3 cellular contexts compared by ENCODE assay signal in the genomic region with DNA sequence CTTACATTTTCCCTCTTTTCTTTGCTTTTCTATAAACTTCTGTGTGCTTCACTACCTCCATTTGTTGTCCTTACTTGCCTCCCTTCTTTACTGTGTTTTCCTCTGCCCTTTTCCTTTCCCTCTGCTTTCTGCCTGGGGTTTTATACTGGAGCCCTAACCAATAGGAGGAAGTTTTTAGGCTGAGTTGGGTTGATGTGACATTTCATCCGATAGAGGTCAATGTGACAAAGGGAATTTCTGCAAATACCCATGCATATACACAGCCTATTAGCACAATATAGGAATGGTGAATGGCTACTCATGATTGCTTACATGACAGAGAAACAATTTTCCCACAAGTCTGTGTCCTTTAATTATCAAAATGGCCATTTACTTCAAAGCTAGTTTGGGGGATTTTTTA.
TF ChIP-seq lines count a peak whose summit lies in the region.

No MANE protein-coding gene starts in this region.

TF ChIP-seq in Ishikawa, 13 proteins besides CTCF, POLR2A, EP300 and RAD21:
- TF ChIP-seq TEAD4 (IDR thresholded peaks at IDR 0.05) = peak; percentile 51
- TF ChIP-seq NFIC (IDR thresholded peaks at IDR 0.05) = no peak
- no peak for TF ChIP-seq CEBPB (IDR thresholded peaks at IDR 0.05)

TF ChIP-seq in GM12878, 131 proteins besides CTCF, POLR2A, EP300 and RAD21:
- TF ChIP-seq SUZ12 (IDR thresholded peaks at IDR 0.05; ENCODE audit: unreplicated experiment) (no peak), RAD51 (IDR thresholded peaks at IDR 0.05) (no peak), NRF1 (conservative IDR thresholded peaks at IDR 0.05; ENCODE audit: low read depth, low read length) (no peak), HDGF (IDR thresholded peaks at IDR 0.05) (no peak)
- TF ChIP-seq, protein P1, sequence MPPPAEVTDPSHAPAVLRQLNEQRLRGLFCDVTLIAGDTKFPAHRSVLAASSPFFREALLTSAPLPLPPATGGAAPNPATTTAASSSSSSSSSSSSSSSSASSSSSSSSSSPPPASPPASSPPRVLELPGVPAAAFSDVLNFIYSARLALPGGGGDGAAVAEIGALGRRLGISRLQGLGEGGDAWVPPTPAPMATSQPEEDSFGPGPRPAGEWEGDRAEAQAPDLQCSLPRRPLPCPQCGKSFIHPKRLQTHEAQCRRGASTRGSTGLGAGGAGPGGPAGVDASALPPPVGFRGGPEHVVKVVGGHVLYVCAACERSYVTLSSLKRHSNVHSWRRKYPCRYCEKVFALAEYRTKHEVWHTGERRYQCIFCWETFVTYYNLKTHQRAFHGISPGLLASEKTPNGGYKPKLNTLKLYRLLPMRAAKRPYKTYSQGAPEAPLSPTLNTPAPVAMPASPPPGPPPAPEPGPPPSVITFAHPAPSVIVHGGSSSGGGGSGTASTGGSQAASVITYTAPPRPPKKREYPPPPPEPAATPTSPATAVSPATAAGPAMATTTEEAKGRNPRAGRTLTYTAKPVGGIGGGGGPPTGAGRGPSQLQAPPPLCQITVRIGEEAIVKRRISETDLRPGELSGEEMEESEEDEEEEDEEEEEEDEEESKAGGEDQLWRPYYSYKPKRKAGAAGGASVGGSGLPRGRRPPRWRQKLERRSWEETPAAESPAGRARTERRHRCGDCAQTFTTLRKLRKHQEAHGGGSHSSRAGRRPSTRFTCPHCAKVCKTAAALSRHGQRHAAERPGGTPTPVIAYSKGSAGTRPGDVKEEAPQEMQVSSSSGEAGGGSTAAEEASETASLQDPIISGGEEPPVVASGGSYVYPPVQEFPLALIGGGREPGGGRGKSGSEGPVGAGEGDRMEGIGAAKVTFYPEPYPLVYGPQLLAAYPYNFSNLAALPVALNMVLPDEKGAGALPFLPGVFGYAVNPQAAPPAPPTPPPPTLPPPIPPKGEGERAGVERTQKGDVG (CRISPR knock-in tag; IDR thresholded peaks at IDR 0.05) = no peak
- TF ChIP-seq, protein P2, sequence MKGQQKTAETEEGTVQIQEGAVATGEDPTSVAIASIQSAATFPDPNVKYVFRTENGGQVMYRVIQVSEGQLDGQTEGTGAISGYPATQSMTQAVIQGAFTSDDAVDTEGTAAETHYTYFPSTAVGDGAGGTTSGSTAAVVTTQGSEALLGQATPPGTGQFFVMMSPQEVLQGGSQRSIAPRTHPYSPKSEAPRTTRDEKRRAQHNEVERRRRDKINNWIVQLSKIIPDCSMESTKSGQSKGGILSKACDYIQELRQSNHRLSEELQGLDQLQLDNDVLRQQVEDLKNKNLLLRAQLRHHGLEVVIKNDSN (IDR thresholded peaks at IDR 0.05; ENCODE audit: borderline replicate concordance, extremely low read length, insufficient read depth, low read depth, low read length) = no peak
- TF ChIP-seq, protein P3, sequence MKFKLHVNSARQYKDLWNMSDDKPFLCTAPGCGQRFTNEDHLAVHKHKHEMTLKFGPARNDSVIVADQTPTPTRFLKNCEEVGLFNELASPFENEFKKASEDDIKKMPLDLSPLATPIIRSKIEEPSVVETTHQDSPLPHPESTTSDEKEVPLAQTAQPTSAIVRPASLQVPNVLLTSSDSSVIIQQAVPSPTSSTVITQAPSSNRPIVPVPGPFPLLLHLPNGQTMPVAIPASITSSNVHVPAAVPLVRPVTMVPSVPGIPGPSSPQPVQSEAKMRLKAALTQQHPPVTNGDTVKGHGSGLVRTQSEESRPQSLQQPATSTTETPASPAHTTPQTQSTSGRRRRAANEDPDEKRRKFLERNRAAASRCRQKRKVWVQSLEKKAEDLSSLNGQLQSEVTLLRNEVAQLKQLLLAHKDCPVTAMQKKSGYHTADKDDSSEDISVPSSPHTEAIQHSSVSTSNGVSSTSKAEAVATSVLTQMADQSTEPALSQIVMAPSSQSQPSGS (IDR thresholded peaks at IDR 0.05; ENCODE audit: low read length) = no peak

TF ChIP-seq in liver, 16 proteins besides CTCF, POLR2A, EP300 and RAD21:
- TF ChIP-seq, protein P4, sequence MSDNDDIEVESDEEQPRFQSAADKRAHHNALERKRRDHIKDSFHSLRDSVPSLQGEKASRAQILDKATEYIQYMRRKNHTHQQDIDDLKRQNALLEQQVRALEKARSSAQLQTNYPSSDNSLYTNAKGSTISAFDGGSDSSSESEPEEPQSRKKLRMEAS (IDR thresholded peaks at IDR 0.05) = no peak
- TF ChIP-seq GABPA (IDR thresholded peaks at IDR 0.05 in 1 of 2, conservative IDR thresholded peaks at IDR 0.05 in 1 of 2) (no peak), SP1 (IDR thresholded peaks at IDR 0.05) (no peak), EGR1 (IDR thresholded peaks at IDR 0.05; ENCODE audit: low read depth in 2 of 2) (no peak), FOXA2 (IDR thresholded peaks at IDR 0.05) (no peak), HNF4A (conservative IDR thresholded peaks at IDR 0.05) (no peak), TAF1 (conservative IDR thresholded peaks at IDR 0.05) (no peak), YY1 (IDR thresholded peaks at IDR 0.05) (no peak), NR2F2 (IDR thresholded peaks at IDR 0.05) (no peak), JUND (IDR thresholded peaks at IDR 0.05) (no peak), FOXA1 (IDR thresholded peaks at IDR 0.05) (no peak), HNF4G (IDR thresholded peaks at IDR 0.05) (no peak)
- TF ChIP-seq, protein P5, sequence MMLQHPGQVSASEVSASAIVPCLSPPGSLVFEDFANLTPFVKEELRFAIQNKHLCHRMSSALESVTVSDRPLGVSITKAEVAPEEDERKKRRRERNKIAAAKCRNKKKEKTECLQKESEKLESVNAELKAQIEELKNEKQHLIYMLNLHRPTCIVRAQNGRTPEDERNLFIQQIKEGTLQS (IDR thresholded peaks at IDR 0.05) = no peak
- TF ChIP-seq, protein P6, sequence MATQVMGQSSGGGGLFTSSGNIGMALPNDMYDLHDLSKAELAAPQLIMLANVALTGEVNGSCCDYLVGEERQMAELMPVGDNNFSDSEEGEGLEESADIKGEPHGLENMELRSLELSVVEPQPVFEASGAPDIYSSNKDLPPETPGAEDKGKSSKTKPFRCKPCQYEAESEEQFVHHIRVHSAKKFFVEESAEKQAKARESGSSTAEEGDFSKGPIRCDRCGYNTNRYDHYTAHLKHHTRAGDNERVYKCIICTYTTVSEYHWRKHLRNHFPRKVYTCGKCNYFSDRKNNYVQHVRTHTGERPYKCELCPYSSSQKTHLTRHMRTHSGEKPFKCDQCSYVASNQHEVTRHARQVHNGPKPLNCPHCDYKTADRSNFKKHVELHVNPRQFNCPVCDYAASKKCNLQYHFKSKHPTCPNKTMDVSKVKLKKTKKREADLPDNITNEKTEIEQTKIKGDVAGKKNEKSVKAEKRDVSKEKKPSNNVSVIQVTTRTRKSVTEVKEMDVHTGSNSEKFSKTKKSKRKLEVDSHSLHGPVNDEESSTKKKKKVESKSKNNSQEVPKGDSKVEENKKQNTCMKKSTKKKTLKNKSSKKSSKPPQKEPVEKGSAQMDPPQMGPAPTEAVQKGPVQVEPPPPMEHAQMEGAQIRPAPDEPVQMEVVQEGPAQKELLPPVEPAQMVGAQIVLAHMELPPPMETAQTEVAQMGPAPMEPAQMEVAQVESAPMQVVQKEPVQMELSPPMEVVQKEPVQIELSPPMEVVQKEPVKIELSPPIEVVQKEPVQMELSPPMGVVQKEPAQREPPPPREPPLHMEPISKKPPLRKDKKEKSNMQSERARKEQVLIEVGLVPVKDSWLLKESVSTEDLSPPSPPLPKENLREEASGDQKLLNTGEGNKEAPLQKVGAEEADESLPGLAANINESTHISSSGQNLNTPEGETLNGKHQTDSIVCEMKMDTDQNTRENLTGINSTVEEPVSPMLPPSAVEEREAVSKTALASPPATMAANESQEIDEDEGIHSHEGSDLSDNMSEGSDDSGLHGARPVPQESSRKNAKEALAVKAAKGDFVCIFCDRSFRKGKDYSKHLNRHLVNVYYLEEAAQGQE (IDR thresholded peaks at IDR 0.05) = no peak
